In genomic region chr13:46127336-46128023, GRCh38 we compare ENCODE assay signal across 23 cellular contexts. TPM values are rescaled to one million over a fixed set of nuclear protein-coding genes. Genes with fewer than 3 reads are reported as not detected.
DNase-seq lines count a peak whose midpoint lies in the region; ATAC-seq, FAIRE-seq and TF ChIP-seq lines count a peak whose summit lies in the region.
"Had no signal": no experiment of that assay in that cellular context is flagged by ENCODE, and none has a peak within 500 bp of the region (broad histone marks: within the 10 kb centered on the region; RNA-seq: fewer than 3 reads in every experiment).

No MANE protein-coding gene starts in this region.

- H3K27ac ChIP-seq in GM12878 (ENCODE audit: control insufficient read depth, insufficient read depth) (no peak overlapping the region), neutrophil (peak overlapping the region; percentile 67)
- H3K27ac ChIP-seq: adrenal gland, body of pancreas, gastrocnemius medialis had no signal

- CTCF ChIA-PET in GM12878 (lab: Yijun Ruan, JAX): interaction anchor here (0.9 to 4.9 kb wide), 17 partner anchors 9 to 320 kb away, joined by 3 to 25 read pairs (median 7); no protein-coding TSS in a partner anchor

- H3K79me2 ChIP-seq in GM12878 (ENCODE audit: control insufficient read depth, insufficient read depth, low read length): no peaks in the 10 kb centered on the region

- no peak overlapping the region for H3K9ac ChIP-seq in GM12878 (ENCODE audit: control insufficient read depth, insufficient read depth, low read length)

- H4K20me1 ChIP-seq in GM12878 (ENCODE audit: control insufficient read depth, insufficient read depth): no peaks in the 10 kb centered on the region

- no peak overlapping the region for H2AFZ ChIP-seq in GM12878 (ENCODE audit: control insufficient read depth, low read depth, low read length)

- no peaks in the 10 kb centered on the region for H3K27me3 Mint-ChIP-seq in activated T-cell treated with anti-CD3 and anti-CD28 coated beads, Interleukin-2, amount 50 U/mL, for 24 hours
- no peaks in the 10 kb centered on the region for H3K27me3 Mint-ChIP-seq in stimulated activated naive CD8-positive, alpha-beta T cell treated with anti-CD3 and anti-CD28 coated beads, Interleukin-15, amount 100 ng/mL, for 72 hours
- H3K27me3 Mint-ChIP-seq: T-cell had no signal

- ATAC-seq in GM12878: no peak
- ATAC-seq in stimulated activated naive CD8-positive, alpha-beta T cell treated with anti-CD3 and anti-CD28 coated beads, Interleukin-15, amount 100 ng/mL, for 72 hours: no peak

- no peak overlapping the region for H3K4me3 Mint-ChIP-seq in activated T-cell treated with anti-CD3 and anti-CD28 coated beads, Interleukin-2, amount 50 U/mL, for 24 hours
- no peak overlapping the region for H3K4me3 Mint-ChIP-seq in stimulated activated naive CD8-positive, alpha-beta T cell treated with anti-CD3 and anti-CD28 coated beads, Interleukin-15, amount 100 ng/mL, for 72 hours
- H3K4me3 Mint-ChIP-seq: T-cell had no signal

- no peak for TF ChIP-seq RAD21 in GM12878 (IDR thresholded peaks at IDR 0.05; ENCODE audit: insufficient read depth, low read depth, low read length)

- TF ChIP-seq CTCF in GM12878 (IDR thresholded peaks at IDR 0.05 in 2 of 3, conservative IDR thresholded peaks at IDR 0.05 in 1 of 3; ENCODE audit: control insufficient read depth in 2 of 3, extremely low read depth in 1 of 3, insufficient read depth in 1 of 3, low read depth in 3 of 3, low read length in 3 of 3) (no peak), neutrophil (IDR thresholded peaks at IDR 0.05) (no peak)

- 72% methylated on average over 8 of the region's 8 CpGs for WGBS in GM12878 (ENCODE audit: insufficient coverage, insufficient replicate concordance, low lambda C conversion rate, missing lambda C conversion rate)

- H3K4me2 ChIP-seq in GM12878 (ENCODE audit: control insufficient read depth, insufficient read depth): no peak overlapping the region

- SMC1A ChIA-PET in GM12878 (lab: Charles Lee; ENCODE audit: uncharacterized antibody, unreplicated experiment): interaction anchor here (1.1 to 1.7 kb wide), 4 partner anchors 14 to 36 kb away, joined by 3 to 9 read pairs (median 4); no protein-coding TSS in a partner anchor

- H3K4me3 ChIP-seq in GM12878: no peak overlapping the region
- no peak overlapping the region for H3K4me3 ChIP-seq in neutrophil (ENCODE audit: low read depth in 1 of 2, low read length in 1 of 2)
- H3K4me3 ChIP-seq: adrenal gland, body of pancreas, dorsolateral prefrontal cortex, gastrocnemius medialis, HAP-1 had no signal

- no peaks in the 10 kb centered on the region for H3K4me1 ChIP-seq in GM12878 (ENCODE audit: control insufficient read depth, insufficient read depth, low read length)
- peaks cover 9 to 14% of the 10 kb centered on the region in 2 experiments for H3K4me1 ChIP-seq in neutrophil (ENCODE audit: control insufficient read depth in 1 of 2, insufficient read depth in 1 of 2, low read depth in 1 of 2, low read length in 1 of 2)
- H3K4me1 ChIP-seq: adrenal gland, gastrocnemius medialis, HAP-1 had no signal

- POLR2A ChIA-PET in GM12878 (lab: Charles Lee): interaction anchor here (0.7 kb wide), 1 partner anchor 9 kb away, joined by 5 read pairs; no protein-coding TSS in a partner anchor

- H3K9me3 ChIP-seq in GM12878 (replicated peaks; ENCODE audit: control insufficient read depth, insufficient read depth, low read length): no peaks in the 10 kb centered on the region
- peaks cover 5% of the 10 kb centered on the region for H3K9me3 ChIP-seq in neutrophil
- H3K9me3 ChIP-seq: adrenal gland, body of pancreas, gastrocnemius medialis, HAP-1 had no signal

- no peak for TF ChIP-seq EP300 in GM12878 (IDR thresholded peaks at IDR 0.05; ENCODE audit: borderline replicate concordance in 1 of 2, control insufficient read depth in 1 of 2, low read depth in 2 of 2, low read length in 2 of 2)

- peaks cover 45% of the 10 kb centered on the region for H3K4me1 Mint-ChIP-seq in activated T-cell treated with anti-CD3 and anti-CD28 coated beads, Interleukin-2, amount 50 U/mL, for 24 hours (ENCODE audit: low read depth)
- H3K4me1 Mint-ChIP-seq in stimulated activated naive CD8-positive, alpha-beta T cell treated with anti-CD3 and anti-CD28 coated beads, Interleukin-15, amount 100 ng/mL, for 72 hours: peaks cover 44% of the 10 kb centered on the region

- RAD21 ChIA-PET in GM12878 (lab: Charles Lee; ENCODE audit: unreplicated experiment): interaction anchor here (1.2 to 3.2 kb wide), 4 partner anchors 9 to 320 kb away, joined by 3 to 15 read pairs (median 5); partner anchors contain the start of gene LCP1

- H3K9me3 Mint-ChIP-seq in activated T-cell treated with anti-CD3 and anti-CD28 coated beads, Interleukin-2, amount 50 U/mL, for 24 hours: no peaks in the 10 kb centered on the region
- H3K9me3 Mint-ChIP-seq in stimulated activated naive CD8-positive, alpha-beta T cell treated with anti-CD3 and anti-CD28 coated beads, Interleukin-15, amount 100 ng/mL, for 72 hours: no peaks in the 10 kb centered on the region
- H3K9me3 Mint-ChIP-seq: T-cell had no signal

- peaks cover 71% of the 10 kb centered on the region for H3K36me3 Mint-ChIP-seq in activated T-cell treated with anti-CD3 and anti-CD28 coated beads, Interleukin-2, amount 50 U/mL, for 24 hours (ENCODE audit: low read depth)

- H3K27ac Mint-ChIP-seq in activated T-cell treated with anti-CD3 and anti-CD28 coated beads, Interleukin-2, amount 50 U/mL, for 24 hours: peak overlapping the region; percentile 71
- H3K27ac Mint-ChIP-seq in stimulated activated naive CD8-positive, alpha-beta T cell treated with anti-CD3 and anti-CD28 coated beads, Interleukin-15, amount 100 ng/mL, for 72 hours: peak overlapping the region in 1 of 2 donors; percentile 43

- FAIRE-seq in GM12892 (lab: Jason Lieb, UNC) (no peak), GM12878 (lab: Jason Lieb, UNC) (no peak)

- intact Hi-C loops in GM12878 (cut with micrococcal nuclease; ENCODE audit: unreplicated experiment): loop anchor here (5.0 kb wide), 2 partner anchors 75 to 500 kb away; partner anchors contain the start of gene ZC3H13

- DNase-seq in activated T-cell treated with anti-CD3 and anti-CD28 coated beads, Interleukin-2, amount 50 U/mL, for 24 hours: no peak
- no peak for DNase-seq in activated T-cell treated with anti-CD3 and anti-CD28 coated beads, Interleukin-2, amount 50 U/mL, for 1 hour
- DNase-seq in GM12892 (ENCODE audit: insufficient read length): no peak
- DNase-seq in GM12878 (ENCODE audit: low read depth, low spot score): no peak
- no peak for DNase-seq in NCI-H1694 treated with DMSO at 0.1 percent for 48 hours (lab: John Stamatoyannopoulos, UW)
- DNase-seq in stimulated activated naive CD8-positive, alpha-beta T cell treated with anti-CD3 and anti-CD28 coated beads, Interleukin-15, amount 100 ng/mL, for 72 hours: no peak
- no peak for DNase-seq in glomerular visceral epithelial cell (ENCODE audit: extremely low spot score)
- DNase-seq: cerebellar nuclear complex, gastrocnemius medialis had no signal

- BruUV-seq in GM12878 (replicated peaks; lab: Mats Ljungman, UMichigan): no TSS peak

- in situ Hi-C loops in GM12878 (cut with MboI): no loop called here

- TF ChIP-seq POLR2A in GM12892 (IDR thresholded peaks at IDR 0.05; ENCODE audit: low read depth, low read length): peak; percentile 42; the same call in 1 of the 2 replicates
- 0 out of 2 replicates have a peak, but pooled peaks have one; percentile 42 for TF ChIP-seq POLR2A in GM12878 (IDR thresholded peaks at IDR 0.05; ENCODE audit: low read depth, low read length)

- H3K27me3 ChIP-seq in GM12878 (replicated peaks in 1 of 2; ENCODE audit: control insufficient read depth in 2 of 2, insufficient read depth in 2 of 2, low read length in 1 of 2) (no peaks in the 10 kb centered on the region), neutrophil (no peaks in the 10 kb centered on the region)
- H3K27me3 ChIP-seq: adrenal gland, body of pancreas, gastrocnemius medialis had no signal

- H3K36me3 ChIP-seq in GM12878 (ENCODE audit: control insufficient read depth in 2 of 2, insufficient read depth in 2 of 2, low read length in 1 of 2) (peaks cover 34 to 35% of the 10 kb centered on the region in 2 experiments), neutrophil (peaks cover 75% of the 10 kb centered on the region)
- H3K36me3 ChIP-seq: adrenal gland, gastrocnemius medialis, HAP-1 had no signal

RNA-seq across cellular contexts. Expression of gene CPB2, which starts 22.6 kb away (rescaled TPM):
- polyA plus RNA-seq in GM12892 (2012; ENCODE audit: missing spikeins): 0.21 TPM
- total RNA-seq in GM12878 (2013; cell fraction: nucleolus; rRNA removed): not detected in 2 replicates
- not detected in 2 replicates for total RNA-seq in GM12878 (2014; rRNA removed)
- total RNA-seq in GM12878 (2014; rRNA removed; fragmentation: Illumina TruSeq; extraction: Trizol): not detected in 2 replicates
- 0.13 and 0.16 TPM in 2 replicates for total RNA-seq in GM12878 (2021)
- not detected for polyA plus RNA-seq in GM12878 (2011; ENCODE audit: low read depth)
- not detected in 2 replicates for polyA plus RNA-seq in GM12878 (2011; rRNA removed)
- not detected in 2 replicates for polyA plus RNA-seq in GM12878 (2011; cell fraction: cytosol; rRNA removed)
- polyA plus RNA-seq in GM12878 (2011; cell fraction: nucleus; rRNA removed): not detected in 2 replicates
- polyA plus RNA-seq in GM12878 (2012): not detected in 2 replicates
- polyA plus RNA-seq in GM12878 (2014; fragmentation: Illumina TruSeq; extraction: Trizol): 0.07 TPM in 1 of 2 replicates, not detected in the other
- under 1 TPM; 0.05 to 0.22 TPM for polyA plus RNA-seq in GM12878 (2014; fragmentation: Nextera tagmentation; extraction: Ambion mirVana)
- 0.05 and 0.14 TPM in 2 replicates for polyA plus RNA-seq in GM12878 (2014; rRNA removed)
- under 1 TPM; 0.56 to 0.87 TPM for polyA plus RNA-seq in GM12878 (2016; fragmentation: Nextera tagmentation; extraction: Ambion mirVana)
- not detected in 2 replicates for polyA minus RNA-seq in GM12878 (2011; rRNA and poly(A)+ RNA removed)
- polyA minus RNA-seq in GM12878 (2011; cell fraction: cytosol; rRNA and poly(A)+ RNA removed): not detected in 2 replicates
- polyA minus RNA-seq in GM12878 (2011; cell fraction: nucleus; rRNA and poly(A)+ RNA removed): not detected in 2 replicates
- total RNA-seq: Calu3, mesenteric fat pad, myocyte, NCI-H460, osteocyte, renal cortical epithelial cell, skeletal muscle tissue had no signal
- polyA plus RNA-seq: BJ had no signal

RNA-seq across cellular contexts. Expression of gene LCP1, which starts 54.5 kb away (rescaled TPM):
- polyA plus RNA-seq in GM12892 (2012; ENCODE audit: missing spikeins): 1,187 TPM
- total RNA-seq in GM12878 (2013; cell fraction: nucleolus; rRNA removed): 630 and 672 TPM in 2 replicates
- total RNA-seq in GM12878 (2014; rRNA removed) (1,359 and 1,536 TPM in 2 replicates), GM12878 (2014; rRNA removed; fragmentation: Illumina TruSeq; extraction: Trizol) (1,765 and 1,770 TPM in 2 replicates), GM12878 (2021) (1,593 and 1,649 TPM in 2 replicates)
- 790 TPM for polyA plus RNA-seq in GM12878 (2011; ENCODE audit: low read depth)
- polyA plus RNA-seq in GM12878 (2011; rRNA removed) (1,518 and 1,924 TPM in 2 replicates), GM12878 (2014; fragmentation: Illumina TruSeq; extraction: Trizol) (2,201 and 2,644 TPM in 2 replicates), GM12878 (2014; fragmentation: Nextera tagmentation; extraction: Ambion mirVana) (1,000 to 10,000 TPM in 1 of 2 experiments, 100 to 1,000 TPM in 1; 775 to 1,062 TPM), GM12878 (2014; rRNA removed) (1,106 and 1,239 TPM in 2 replicates), GM12878 (2016; fragmentation: Nextera tagmentation; extraction: Ambion mirVana) (1,000 to 10,000 TPM; 1,617 to 1,624 TPM)
- 938 and 1,004 TPM in 2 replicates for polyA plus RNA-seq in GM12878 (2011; cell fraction: cytosol; rRNA removed)
- 570 and 928 TPM in 2 replicates for polyA plus RNA-seq in GM12878 (2011; cell fraction: nucleus; rRNA removed)
- 792 and 882 TPM in 2 replicates for polyA plus RNA-seq in GM12878 (2012)
- 1,516 and 1,624 TPM in 2 replicates for polyA minus RNA-seq in GM12878 (2011; rRNA and poly(A)+ RNA removed)
- polyA minus RNA-seq in GM12878 (2011; cell fraction: cytosol; rRNA and poly(A)+ RNA removed): 490 and 574 TPM in 2 replicates
- 248 and 443 TPM in 2 replicates for polyA minus RNA-seq in GM12878 (2011; cell fraction: nucleus; rRNA and poly(A)+ RNA removed)
- total RNA-seq: myocyte, osteocyte had no signal
